Comparison of ENCODE assay signal across 1 cellular context in the genomic region with DNA sequence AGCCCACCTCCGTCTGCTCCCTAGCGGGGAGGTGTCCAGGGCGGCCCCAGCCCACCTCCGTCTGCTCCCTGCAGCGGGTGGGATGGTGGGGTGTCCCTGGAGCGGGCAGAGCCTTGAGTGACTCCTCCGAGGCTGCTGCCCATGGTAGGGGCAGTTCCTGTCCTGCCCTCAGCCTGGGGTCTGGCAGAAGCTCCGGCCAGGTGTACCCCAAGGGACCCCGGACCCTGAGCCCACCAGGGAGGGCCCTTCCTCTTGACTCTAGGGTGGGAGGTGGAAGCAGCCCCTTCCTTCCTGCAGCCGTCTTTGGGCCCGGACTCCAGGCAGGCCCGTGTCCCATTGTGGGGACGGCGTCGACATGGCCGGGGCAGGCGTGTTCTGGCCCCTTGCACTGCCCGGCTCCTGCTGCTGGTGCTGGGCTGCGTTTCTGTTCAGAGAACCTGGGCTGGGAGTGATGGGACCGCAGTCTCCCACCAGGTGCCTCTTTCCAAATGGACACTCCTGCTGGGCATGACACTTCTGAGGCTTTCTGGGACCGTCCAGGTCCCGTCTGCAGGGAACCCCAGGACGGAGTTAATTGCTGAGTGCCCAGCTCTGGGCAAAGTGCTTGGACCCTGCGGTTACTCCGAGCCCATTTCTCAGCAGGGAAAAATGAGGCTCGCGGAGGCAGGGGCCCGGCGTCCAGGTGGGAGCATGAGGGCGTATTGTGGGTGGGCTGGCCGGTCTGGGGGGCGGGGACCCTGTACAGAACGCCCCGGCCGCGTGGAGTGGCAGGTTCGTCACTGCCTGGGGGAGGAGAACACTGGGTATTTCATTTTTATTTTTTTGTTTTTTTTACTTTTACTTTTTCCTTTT.
TF ChIP-seq lines count a peak whose summit lies in the region.

No MANE protein-coding gene starts in this region.

TF ChIP-seq in GM12878, 131 proteins besides CTCF, POLR2A, EP300 and RAD21:
- no peak for TF ChIP-seq SMAD1 (IDR thresholded peaks at IDR 0.05; ENCODE audit: low read depth, partially characterized antibody)
- TF ChIP-seq, protein P1, sequence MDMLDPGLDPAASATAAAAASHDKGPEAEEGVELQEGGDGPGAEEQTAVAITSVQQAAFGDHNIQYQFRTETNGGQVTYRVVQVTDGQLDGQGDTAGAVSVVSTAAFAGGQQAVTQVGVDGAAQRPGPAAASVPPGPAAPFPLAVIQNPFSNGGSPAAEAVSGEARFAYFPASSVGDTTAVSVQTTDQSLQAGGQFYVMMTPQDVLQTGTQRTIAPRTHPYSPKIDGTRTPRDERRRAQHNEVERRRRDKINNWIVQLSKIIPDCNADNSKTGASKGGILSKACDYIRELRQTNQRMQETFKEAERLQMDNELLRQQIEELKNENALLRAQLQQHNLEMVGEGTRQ (IDR thresholded peaks at IDR 0.05; ENCODE audit: borderline replicate concordance, low read depth, low read length), result no peak
- no peak for TF ChIP-seq TCF3 (IDR thresholded peaks at IDR 0.05; ENCODE audit: borderline replicate concordance, insufficient read depth, low read depth, low read length)
- TF ChIP-seq, protein P2, sequence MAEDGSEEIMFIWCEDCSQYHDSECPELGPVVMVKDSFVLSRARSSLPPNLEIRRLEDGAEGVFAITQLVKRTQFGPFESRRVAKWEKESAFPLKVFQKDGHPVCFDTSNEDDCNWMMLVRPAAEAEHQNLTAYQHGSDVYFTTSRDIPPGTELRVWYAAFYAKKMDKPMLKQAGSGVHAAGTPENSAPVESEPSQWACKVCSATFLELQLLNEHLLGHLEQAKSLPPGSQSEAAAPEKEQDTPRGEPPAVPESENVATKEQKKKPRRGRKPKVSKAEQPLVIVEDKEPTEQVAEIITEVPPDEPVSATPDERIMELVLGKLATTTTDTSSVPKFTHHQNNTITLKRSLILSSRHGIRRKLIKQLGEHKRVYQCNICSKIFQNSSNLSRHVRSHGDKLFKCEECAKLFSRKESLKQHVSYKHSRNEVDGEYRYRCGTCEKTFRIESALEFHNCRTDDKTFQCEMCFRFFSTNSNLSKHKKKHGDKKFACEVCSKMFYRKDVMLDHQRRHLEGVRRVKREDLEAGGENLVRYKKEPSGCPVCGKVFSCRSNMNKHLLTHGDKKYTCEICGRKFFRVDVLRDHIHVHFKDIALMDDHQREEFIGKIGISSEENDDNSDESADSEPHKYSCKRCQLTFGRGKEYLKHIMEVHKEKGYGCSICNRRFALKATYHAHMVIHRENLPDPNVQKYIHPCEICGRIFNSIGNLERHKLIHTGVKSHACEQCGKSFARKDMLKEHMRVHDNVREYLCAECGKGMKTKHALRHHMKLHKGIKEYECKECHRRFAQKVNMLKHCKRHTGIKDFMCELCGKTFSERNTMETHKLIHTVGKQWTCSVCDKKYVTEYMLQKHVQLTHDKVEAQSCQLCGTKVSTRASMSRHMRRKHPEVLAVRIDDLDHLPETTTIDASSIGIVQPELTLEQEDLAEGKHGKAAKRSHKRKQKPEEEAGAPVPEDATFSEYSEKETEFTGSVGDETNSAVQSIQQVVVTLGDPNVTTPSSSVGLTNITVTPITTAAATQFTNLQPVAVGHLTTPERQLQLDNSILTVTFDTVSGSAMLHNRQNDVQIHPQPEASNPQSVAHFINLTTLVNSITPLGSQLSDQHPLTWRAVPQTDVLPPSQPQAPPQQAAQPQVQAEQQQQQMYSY (CRISPR knock-in tag; IDR thresholded peaks at IDR 0.05), result no peak
- TF ChIP-seq, protein P3, sequence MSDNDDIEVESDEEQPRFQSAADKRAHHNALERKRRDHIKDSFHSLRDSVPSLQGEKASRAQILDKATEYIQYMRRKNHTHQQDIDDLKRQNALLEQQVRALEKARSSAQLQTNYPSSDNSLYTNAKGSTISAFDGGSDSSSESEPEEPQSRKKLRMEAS (IDR thresholded peaks at IDR 0.05; ENCODE audit: low read depth, low read length), result no peak
- TF ChIP-seq ZNF384 (IDR thresholded peaks at IDR 0.05; ENCODE audit: borderline replicate concordance, low read depth, low read length), result no peak
- no peak for TF ChIP-seq RAD51 (IDR thresholded peaks at IDR 0.05)
- TF ChIP-seq MTA3 (IDR thresholded peaks at IDR 0.05; ENCODE audit: borderline replicate concordance, low read length), result no peak
- TF ChIP-seq KAT2A (conservative IDR thresholded peaks at IDR 0.05; ENCODE audit: control insufficient read depth, low read depth, low read length), result no peak
- no peak for TF ChIP-seq YBX1 (IDR thresholded peaks at IDR 0.05)
- TF ChIP-seq CHD1 (IDR thresholded peaks at IDR 0.05; ENCODE audit: low read depth, low read length), result no peak
- no peak for TF ChIP-seq ZSCAN29 (IDR thresholded peaks at IDR 0.05)
- TF ChIP-seq ZNF274 (IDR thresholded peaks at IDR 0.05; ENCODE audit: insufficient read depth, insufficient read length), result no peak
- no peak for TF ChIP-seq IRF4 (IDR thresholded peaks at IDR 0.05; ENCODE audit: low read depth, low read length)
- TF ChIP-seq, protein P4, sequence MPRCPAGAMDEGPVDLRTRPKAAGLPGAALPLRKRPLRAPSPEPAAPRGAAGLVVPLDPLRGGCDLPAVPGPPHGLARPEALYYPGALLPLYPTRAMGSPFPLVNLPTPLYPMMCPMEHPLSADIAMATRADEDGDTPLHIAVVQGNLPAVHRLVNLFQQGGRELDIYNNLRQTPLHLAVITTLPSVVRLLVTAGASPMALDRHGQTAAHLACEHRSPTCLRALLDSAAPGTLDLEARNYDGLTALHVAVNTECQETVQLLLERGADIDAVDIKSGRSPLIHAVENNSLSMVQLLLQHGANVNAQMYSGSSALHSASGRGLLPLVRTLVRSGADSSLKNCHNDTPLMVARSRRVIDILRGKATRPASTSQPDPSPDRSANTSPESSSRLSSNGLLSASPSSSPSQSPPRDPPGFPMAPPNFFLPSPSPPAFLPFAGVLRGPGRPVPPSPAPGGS (IDR thresholded peaks at IDR 0.05; ENCODE audit: borderline replicate concordance, insufficient read depth, low read depth, low read length, poor library complexity, severe bottlenecking), result no peak
- no peak for TF ChIP-seq RBBP5 (conservative IDR thresholded peaks at IDR 0.05)
- TF ChIP-seq, protein P5, sequence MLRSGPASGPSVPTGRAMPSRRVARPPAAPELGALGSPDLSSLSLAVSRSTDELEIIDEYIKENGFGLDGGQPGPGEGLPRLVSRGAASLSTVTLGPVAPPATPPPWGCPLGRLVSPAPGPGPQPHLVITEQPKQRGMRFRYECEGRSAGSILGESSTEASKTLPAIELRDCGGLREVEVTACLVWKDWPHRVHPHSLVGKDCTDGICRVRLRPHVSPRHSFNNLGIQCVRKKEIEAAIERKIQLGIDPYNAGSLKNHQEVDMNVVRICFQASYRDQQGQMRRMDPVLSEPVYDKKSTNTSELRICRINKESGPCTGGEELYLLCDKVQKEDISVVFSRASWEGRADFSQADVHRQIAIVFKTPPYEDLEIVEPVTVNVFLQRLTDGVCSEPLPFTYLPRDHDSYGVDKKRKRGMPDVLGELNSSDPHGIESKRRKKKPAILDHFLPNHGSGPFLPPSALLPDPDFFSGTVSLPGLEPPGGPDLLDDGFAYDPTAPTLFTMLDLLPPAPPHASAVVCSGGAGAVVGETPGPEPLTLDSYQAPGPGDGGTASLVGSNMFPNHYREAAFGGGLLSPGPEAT (IDR thresholded peaks at IDR 0.05; ENCODE audit: low read depth), result no peak
